37 cellular contexts compared by ENCODE assay signal in the genomic region with DNA sequence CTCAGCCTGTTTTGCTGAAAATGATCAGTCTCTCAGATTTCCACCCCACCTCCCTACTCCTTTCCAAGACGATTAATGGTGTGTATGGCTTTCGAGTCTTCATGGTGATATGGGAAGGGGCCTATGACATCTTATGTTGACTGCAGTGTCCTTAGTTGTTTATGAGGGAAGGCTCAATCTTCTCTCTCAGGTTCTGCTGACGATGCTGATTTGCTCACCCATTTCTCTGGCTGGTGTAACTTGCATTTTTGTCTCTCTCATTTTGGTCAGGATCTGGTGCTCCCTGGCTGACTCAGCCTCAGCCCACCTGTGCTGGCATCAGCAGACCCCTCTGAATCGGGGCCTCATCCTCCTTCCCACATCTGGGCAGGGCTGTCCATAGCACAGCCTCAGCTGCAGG. TPM values are rescaled to one million over a fixed set of nuclear protein-coding genes. Genes with fewer than 3 reads are reported as not detected.
"Had no signal": no experiment of that assay in that cellular context is flagged by ENCODE, and none has a peak within 500 bp of the region (broad histone marks: within the 10 kb centered on the region; RNA-seq: fewer than 3 reads in every experiment).

No MANE protein-coding gene starts in this region.

- DNase-seq: naive thymus-derived CD8-positive, alpha-beta T cell; nephron progenitor cell; nucleus accumbens; posterior cingulate gyrus; psoas muscle; right cardiac atrium; spleen; stimulated activated CD4-positive, alpha-beta T cell treated with anti-CD3 and anti-CD28 coated beads, Interleukin-12 subunit alpha, Interleukin-12 subunit beta, amount 100 ng/mL, for 4 hours; stimulated activated CD4-positive, alpha-beta T cell treated with anti-CD3 and anti-CD28 coated beads, Interleukin-1b, Interleukin-23, amount 100 ng/mL, for 48 hours; stimulated activated CD4-positive, alpha-beta T cell treated with anti-CD3 and anti-CD28 coated beads, Interleukin-4, amount 100 ng/mL, for 1 hour; stimulated activated CD4-positive, alpha-beta T cell treated with anti-CD3 and anti-CD28 coated beads, Interleukin-4, amount 100 ng/mL, for 4 hours; stimulated activated naive B cell treated with anti-CD40 and anti-IgM and Interleukin-4, amounts not matched to agents 10 μg/mL and 1 μg/mL and 100 μg/mL, for 72 hours; stimulated activated naive CD4-positive, alpha-beta T cell treated with Interleukin-2 at 50 U/mL for 16 hours; stomach; thyroid gland; trophoblast cell; upper lobe of left lung had no signal

- H3K27ac ChIP-seq: neutrophil, parathyroid adenoma, psoas muscle, skin epidermis, spleen, stomach, thoracic aorta, thyroid gland, tibial nerve, upper lobe of left lung, vagina had no signal

- H3K36me3 Mint-ChIP-seq: naive thymus-derived CD8-positive, alpha-beta T cell; natural killer cell treated with Interleukin-12 subunit alpha and Interleukin-12 subunit beta and Interleukin-15 and Interleukin-18, amount 100 ng/mL, for 72 hours; stimulated activated effector memory CD8-positive, alpha-beta T cell treated with anti-CD3 and anti-CD28 coated beads, Interleukin-12 subunit alpha, Interleukin-12 subunit beta, amount 100 ng/mL, for 72 hours; stimulated activated naive B cell treated with anti-CD40 and anti-IgM and Interleukin-4, amounts not matched to agents 10 μg/mL and 1 μg/mL and 100 μg/mL, for 72 hours had no signal

- H3K9me3 ChIP-seq: neutrophil, thoracic aorta, thyroid gland, vagina had no signal

- FAIRE-seq: urothelium cell line had no signal

- H2AFZ ChIP-seq: parathyroid adenoma had no signal

- H3K27me3 ChIP-seq: neutrophil, stomach, thyroid gland, tibial nerve, upper lobe of left lung, vagina had no signal

- H3K4me1 Mint-ChIP-seq: naive thymus-derived CD8-positive, alpha-beta T cell; nephron progenitor cell; neural crest cell; stimulated activated effector memory CD8-positive, alpha-beta T cell treated with anti-CD3 and anti-CD28 coated beads, Interleukin-12 subunit alpha, Interleukin-12 subunit beta, amount 100 ng/mL, for 72 hours; stimulated activated naive B cell treated with anti-CD40 and anti-IgM and Interleukin-4, amounts not matched to agents 10 μg/mL and 1 μg/mL and 100 μg/mL, for 72 hours had no signal

- ATAC-seq: naive thymus-derived CD8-positive, alpha-beta T cell; natural killer cell treated with Interleukin-12 subunit alpha and Interleukin-12 subunit beta and Interleukin-15 and Interleukin-18, amount 100 ng/mL, for 72 hours; psoas muscle; right cardiac atrium; sciatic nerve; stimulated activated effector memory CD8-positive, alpha-beta T cell treated with anti-CD3 and anti-CD28 coated beads, Interleukin-12 subunit alpha, Interleukin-12 subunit beta, amount 100 ng/mL, for 72 hours; stimulated activated naive B cell treated with anti-CD40 and anti-IgM and Interleukin-4, amounts not matched to agents 10 μg/mL and 1 μg/mL and 100 μg/mL, for 72 hours had no signal

- H3K4me1 ChIP-seq: parathyroid adenoma, psoas muscle, spleen, stomach, thyroid gland, tibial nerve, upper lobe of left lung, vagina had no signal

- H3K4me3 ChIP-seq: psoas muscle, skin epidermis, smooth muscle cell, spleen, stomach, thoracic aorta, thyroid gland, tibial nerve, upper lobe of left lung, vagina had no signal

- H3K9ac ChIP-seq: parathyroid adenoma had no signal

- H3K27me3 Mint-ChIP-seq: progenitor cell of endocrine pancreas; stimulated activated naive CD8-positive, alpha-beta T cell treated with anti-CD3 and anti-CD28 coated beads, Interleukin-15, Interleukin-2, amounts not matched to agents 100 ng/mL and 50 ng/mL, for 24 hours had no signal

- H3K27ac Mint-ChIP-seq: naive thymus-derived CD8-positive, alpha-beta T cell; natural killer cell treated with Interleukin-12 subunit alpha and Interleukin-12 subunit beta and Interleukin-15 and Interleukin-18, amount 100 ng/mL, for 72 hours; nephron progenitor cell; progenitor cell of endocrine pancreas; stimulated activated effector memory CD8-positive, alpha-beta T cell treated with anti-CD3 and anti-CD28 coated beads, Interleukin-12 subunit alpha, Interleukin-12 subunit beta, amount 100 ng/mL, for 72 hours; stimulated activated naive B cell treated with anti-CD40 and anti-IgM and Interleukin-4, amounts not matched to agents 10 μg/mL and 1 μg/mL and 100 μg/mL, for 72 hours; stimulated activated naive CD8-positive, alpha-beta T cell treated with anti-CD3 and anti-CD28 coated beads, Interleukin-15, Interleukin-2, amounts not matched to agents 100 ng/mL and 50 ng/mL, for 24 hours had no signal

- H3K9me3 Mint-ChIP-seq: natural killer cell treated with Interleukin-12 subunit alpha and Interleukin-12 subunit beta and Interleukin-15 and Interleukin-18, amount 100 ng/mL, for 72 hours; stimulated activated effector memory CD8-positive, alpha-beta T cell treated with anti-CD3 and anti-CD28 coated beads, Interleukin-12 subunit alpha, Interleukin-12 subunit beta, amount 100 ng/mL, for 72 hours; stimulated activated naive CD8-positive, alpha-beta T cell treated with anti-CD3 and anti-CD28 coated beads, Interleukin-15, Interleukin-2, amounts not matched to agents 100 ng/mL and 50 ng/mL, for 24 hours had no signal

- H3K4me2 ChIP-seq: smooth muscle cell had no signal

- H3K36me3 ChIP-seq: neutrophil, spleen, stomach, thoracic aorta, thyroid gland, tibial nerve, upper lobe of left lung, vagina had no signal

- H3K79me2 ChIP-seq: parathyroid adenoma had no signal

- H3K4me3 Mint-ChIP-seq: naive thymus-derived CD8-positive, alpha-beta T cell; natural killer cell treated with Interleukin-12 subunit alpha and Interleukin-12 subunit beta and Interleukin-15 and Interleukin-18, amount 100 ng/mL, for 72 hours; nephron progenitor cell; neural crest cell; stimulated activated effector memory CD8-positive, alpha-beta T cell treated with anti-CD3 and anti-CD28 coated beads, Interleukin-12 subunit alpha, Interleukin-12 subunit beta, amount 100 ng/mL, for 72 hours; stimulated activated naive B cell treated with anti-CD40 and anti-IgM and Interleukin-4, amounts not matched to agents 10 μg/mL and 1 μg/mL and 100 μg/mL, for 72 hours; stimulated activated naive CD8-positive, alpha-beta T cell treated with anti-CD3 and anti-CD28 coated beads, Interleukin-15, Interleukin-2, amounts not matched to agents 100 ng/mL and 50 ng/mL, for 24 hours had no signal

RNA-seq across cellular contexts. Expression of gene XAGE2, which starts 31.4 kb away (rescaled TPM):
- total RNA-seq: naive thymus-derived CD8-positive, alpha-beta T cell; natural killer cell treated with Interleukin-12 subunit alpha and Interleukin-12 subunit beta and Interleukin-15 and Interleukin-18, amount 100 ng/mL, for 72 hours; neural crest cell; omental fat pad; osteocyte; progenitor cell of endocrine pancreas; psoas muscle; renal cortical epithelial cell; right cardiac atrium; spleen; stomach; subcutaneous adipose tissue; temporal lobe; thoracic aorta; thyroid gland; ureter; vagina had no signal
- polyA plus RNA-seq: naive thymus-derived CD8-positive, alpha-beta T cell; psoas muscle; right cardiac atrium; spleen; stomach had no signal
